8 cellular contexts compared by ENCODE assay signal in the genomic region with DNA sequence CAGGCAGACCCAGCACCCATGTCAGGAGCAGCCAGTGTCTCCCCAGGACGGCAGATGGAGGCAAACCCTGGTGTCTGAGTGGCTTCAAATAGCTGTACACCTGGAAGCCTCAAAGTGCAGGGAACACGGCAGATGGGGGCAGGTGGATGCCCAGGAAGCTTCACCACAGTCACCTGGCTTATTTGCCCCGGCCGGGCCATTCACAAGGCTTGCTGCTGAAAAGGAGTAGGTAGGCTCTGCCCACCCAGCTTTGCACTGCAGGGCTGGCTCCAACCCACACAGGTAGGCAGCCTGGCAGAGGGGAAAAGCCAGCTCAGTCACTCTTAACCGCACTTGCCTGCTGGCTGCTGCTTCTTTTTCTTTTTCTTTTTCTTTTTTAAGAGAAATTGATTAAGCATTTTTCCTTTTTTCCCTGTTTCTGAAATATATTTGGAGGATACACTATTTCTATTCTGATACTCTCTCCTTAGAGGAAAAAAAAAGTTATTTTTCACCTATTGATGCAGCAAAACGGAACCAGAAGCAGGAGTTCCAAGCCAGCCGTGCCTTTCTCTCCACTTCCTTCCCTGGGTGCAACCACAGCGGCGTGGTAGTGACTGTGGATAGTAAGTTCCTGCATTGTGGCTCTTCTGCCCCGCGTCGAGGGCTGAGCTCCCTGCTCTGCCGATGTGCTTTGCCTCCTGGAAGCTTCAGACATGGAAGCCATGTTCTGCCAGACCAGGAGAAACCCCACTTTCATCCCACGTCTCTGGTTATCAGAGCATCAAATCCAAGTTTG.
DNase-seq lines count a peak whose midpoint lies in the region; TF ChIP-seq lines count a peak whose summit lies in the region.

No MANE protein-coding gene starts in this region.

- TF ChIP-seq CTCF in HL-60 (IDR thresholded peaks at IDR 0.05; ENCODE audit: insufficient read depth, low read length) (no peak), A673 (conservative IDR thresholded peaks at IDR 0.05; ENCODE audit: low read depth, low read length) (no peak)

- BruUV-seq in A673 (replicated peaks; lab: Mats Ljungman, UMichigan) = no TSS peak

- no peak overlapping the region for H3K4me3 ChIP-seq in HL-60 (replicated peaks; ENCODE audit: insufficient read depth, low read length)
- H3K4me3 ChIP-seq in A673 (ENCODE audit: low read depth, low read length, poor library complexity, severe bottlenecking) = no peak overlapping the region

- intact Hi-C loops in A673 (cut with micrococcal nuclease; ENCODE audit: unreplicated experiment) = no loop called here

- CTCF ChIA-PET in A673 (lab: Charles Lee) = no interaction called here

- no peaks in the 10 kb centered on the region for H3K27me3 ChIP-seq in HL-60 (ENCODE audit: insufficient read depth, poor library complexity, severe bottlenecking)
- no peaks in the 10 kb centered on the region for H3K27me3 ChIP-seq in A673 (replicated peaks; ENCODE audit: insufficient read depth, low read depth, low read length, poor library complexity)

- no peaks in the 10 kb centered on the region for H3K36me3 ChIP-seq in A673 (ENCODE audit: insufficient read depth, low read length, poor library complexity, severe bottlenecking)

- H3K27ac ChIP-seq in HL-60 (replicated peaks) (no peak overlapping the region), A673 (ENCODE audit: low read depth, low read length, poor library complexity, severe bottlenecking) (no peak overlapping the region)

- no peaks in the 10 kb centered on the region for H3K9me3 ChIP-seq in A673 (ENCODE audit: low read depth, low read length, poor library complexity, severe bottlenecking)

- POLR2A ChIA-PET in A673 (lab: Charles Lee; ENCODE audit: low non-redundant PET) = no interaction called here

- peaks cover 34% of the 10 kb centered on the region for H3K4me1 ChIP-seq in A673 (ENCODE audit: insufficient read depth, low read length, poor library complexity, severe bottlenecking)

- DNase-seq in HL-60 (ENCODE audit: low read depth in 1 of 2, low spot score in 1 of 2) (peak; percentile 24 to 63), mesenteric fat pad (ENCODE audit: low spot score) (no peak), A673 (ENCODE audit: low spot score) (no peak), 8988T (no peak), NCI-H2196 (lab: John Stamatoyannopoulos, UW; ENCODE audit: unreplicated experiment) (no peak)
- DNase-seq in activated CD4-positive, alpha-beta T cell treated with anti-CD3 and anti-CD28 coated beads for 1 hour = peak; percentile 22
- peak; percentile 49 for DNase-seq in central memory CD4-positive, alpha-beta T cell
- DNase-seq in stimulated activated CD4-positive, alpha-beta T cell treated with anti-CD3 and anti-CD28 coated beads, Interleukin-4, amount 100 ng/mL, for 4 hours = peak; percentile 42 to 79

Comparison
In these comparisons a context has a peak if more than half of its experiments do, and no peak if none do; other contexts are left out.
1. DNase-seq: peak in HL-60 (2 of 2), activated CD4-positive, alpha-beta T cell treated with anti-CD3 and anti-CD28 coated beads for 1 hour (single experiment), central memory CD4-positive, alpha-beta T cell (single experiment) and stimulated activated CD4-positive, alpha-beta T cell treated with anti-CD3 and anti-CD28 coated beads, Interleukin-4, amount 100 ng/mL, for 4 hours (2 of 2); none in mesenteric fat pad (single experiment), A673 (single experiment), 8988T (single experiment) and NCI-H2196 (single experiment).